Comparison of ENCODE assay signal across 1 cellular context in the genomic region with DNA sequence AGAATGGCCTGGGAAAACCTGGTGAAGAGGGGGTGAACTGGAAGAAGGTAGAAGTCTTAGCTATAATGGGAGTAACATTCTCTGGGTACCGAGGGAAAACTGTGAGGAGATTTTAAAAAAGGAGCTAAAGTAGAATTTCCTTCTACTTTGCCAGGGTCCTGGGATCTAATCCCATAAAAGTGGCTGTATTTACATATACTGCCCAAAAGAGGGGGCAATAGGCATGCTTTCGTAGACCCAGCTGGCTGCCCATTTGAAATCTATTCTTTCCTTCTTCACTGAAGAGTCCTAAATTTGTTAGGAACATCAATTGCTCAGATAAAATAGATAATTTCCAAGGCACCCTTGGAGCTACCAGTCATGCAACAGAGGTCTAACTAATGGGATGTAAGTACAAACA.
TF ChIP-seq lines count a peak whose summit lies in the region.

No MANE protein-coding gene starts in this region.

TF ChIP-seq in WTC11, 78 proteins besides CTCF, POLR2A, EP300 and RAD21 (continued from another document):
- TF ChIP-seq, protein P1, sequence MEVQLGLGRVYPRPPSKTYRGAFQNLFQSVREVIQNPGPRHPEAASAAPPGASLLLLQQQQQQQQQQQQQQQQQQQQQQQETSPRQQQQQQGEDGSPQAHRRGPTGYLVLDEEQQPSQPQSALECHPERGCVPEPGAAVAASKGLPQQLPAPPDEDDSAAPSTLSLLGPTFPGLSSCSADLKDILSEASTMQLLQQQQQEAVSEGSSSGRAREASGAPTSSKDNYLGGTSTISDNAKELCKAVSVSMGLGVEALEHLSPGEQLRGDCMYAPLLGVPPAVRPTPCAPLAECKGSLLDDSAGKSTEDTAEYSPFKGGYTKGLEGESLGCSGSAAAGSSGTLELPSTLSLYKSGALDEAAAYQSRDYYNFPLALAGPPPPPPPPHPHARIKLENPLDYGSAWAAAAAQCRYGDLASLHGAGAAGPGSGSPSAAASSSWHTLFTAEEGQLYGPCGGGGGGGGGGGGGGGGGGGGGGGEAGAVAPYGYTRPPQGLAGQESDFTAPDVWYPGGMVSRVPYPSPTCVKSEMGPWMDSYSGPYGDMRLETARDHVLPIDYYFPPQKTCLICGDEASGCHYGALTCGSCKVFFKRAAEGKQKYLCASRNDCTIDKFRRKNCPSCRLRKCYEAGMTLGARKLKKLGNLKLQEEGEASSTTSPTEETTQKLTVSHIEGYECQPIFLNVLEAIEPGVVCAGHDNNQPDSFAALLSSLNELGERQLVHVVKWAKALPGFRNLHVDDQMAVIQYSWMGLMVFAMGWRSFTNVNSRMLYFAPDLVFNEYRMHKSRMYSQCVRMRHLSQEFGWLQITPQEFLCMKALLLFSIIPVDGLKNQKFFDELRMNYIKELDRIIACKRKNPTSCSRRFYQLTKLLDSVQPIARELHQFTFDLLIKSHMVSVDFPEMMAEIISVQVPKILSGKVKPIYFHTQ (CRISPR knock-in tag; IDR thresholded peaks at IDR 0.05) = no peak
